ENCODE assay signal across 31 cellular contexts in genomic region chr16:48115299-48115698, GRCh38. TPM values are rescaled to one million over a fixed set of nuclear protein-coding genes. Genes with fewer than 3 reads are reported as not detected.
"Had no signal": no experiment of that assay in that cellular context is flagged by ENCODE, and none has a peak within 500 bp of the region (broad histone marks: within the 10 kb centered on the region; RNA-seq: fewer than 3 reads in every experiment).

No MANE protein-coding gene starts in this region.

- H3K4me1 Mint-ChIP-seq: stimulated activated effector memory CD8-positive, alpha-beta T cell treated with anti-CD3 and anti-CD28 coated beads, Interleukin-12 subunit alpha, Interleukin-12 subunit beta, amount 100 ng/mL, for 72 hours; stimulated activated memory B cell treated with anti-CD40 and anti-IgM and Interleukin-4, amounts not matched to agents 10 μg/mL and 1 μg/mL and 100 μg/mL, for 72 hours; stimulated activated naive CD8-positive, alpha-beta T cell treated with anti-CD3 and anti-CD28 coated beads, Interleukin-15, amount 100 ng/mL, for 72 hours had no signal

- H3K4me3 ChIP-seq: stomach, suprapubic skin, testis, thoracic aorta, thyroid gland, tibial artery, tibial nerve, transverse colon, upper lobe of left lung, upper lobe of right lung, uterus, vagina had no signal

- H3K36me3 Mint-ChIP-seq: stimulated activated effector memory CD8-positive, alpha-beta T cell treated with anti-CD3 and anti-CD28 coated beads, Interleukin-12 subunit alpha, Interleukin-12 subunit beta, amount 100 ng/mL, for 72 hours; stimulated activated memory B cell treated with anti-CD40 and anti-IgM and Interleukin-4, amounts not matched to agents 10 μg/mL and 1 μg/mL and 100 μg/mL, for 72 hours; stimulated activated naive B cell treated with anti-CD40 and anti-IgM and Interleukin-4, amounts not matched to agents 10 μg/mL and 1 μg/mL and 100 μg/mL, for 72 hours; type B pancreatic cell had no signal

- H3K4me1 ChIP-seq: suprapubic skin, tibial artery, tibial nerve, transverse colon, upper lobe of left lung, upper lobe of right lung, uterus, vagina had no signal

- H3K27ac ChIP-seq: stomach, suprapubic skin, testis, thoracic aorta, thyroid gland, tibial artery, tibial nerve, transverse colon, upper lobe of left lung, upper lobe of right lung, uterus, vagina had no signal

- DNase-seq: stimulated activated CD4-positive, alpha-beta T cell treated with anti-CD3 and anti-CD28 coated beads, Interleukin-2, amount 100 ng/mL, for 48 hours; stimulated activated CD4-positive, alpha-beta T cell treated with anti-CD3 and anti-CD28 coated beads, Interleukin-4, amount 100 ng/mL, for 1 hour; stimulated activated CD4-positive, alpha-beta T cell treated with anti-CD3 and anti-CD28 coated beads, Interleukin-4, amount 100 ng/mL, for 24 hours; stimulated activated CD4-positive, alpha-beta T cell treated with anti-CD3 and anti-CD28 coated beads, Interleukin-4, amount 100 ng/mL, for 4 hours; stimulated activated CD8-positive, alpha-beta memory T cell treated with anti-CD3 and anti-CD28 coated beads, Interleukin-4, amount 100 ng/mL, for 48 hours; stimulated activated naive B cell treated with anti-CD40 and anti-IgM and Interleukin-4, amounts not matched to agents 10 μg/mL and 1 μg/mL and 100 μg/mL, for 72 hours; stimulated activated naive CD4-positive, alpha-beta T cell; stimulated activated naive CD4-positive, alpha-beta T cell treated with Interleukin-2 at 50 U/mL for 16 hours; stimulated activated naive CD8-positive, alpha-beta T cell treated with anti-CD3 and anti-CD28 coated beads, Interleukin-15, amount 100 ng/mL, for 72 hours; stimulated activated naive CD8-positive, alpha-beta T cell treated with anti-CD3 and anti-CD28 coated beads, Interleukin-15, Interleukin-2, amounts not matched to agents 100 U/mL and 50 U/mL, for 24 hours; stomach; substantia nigra; testis; thyroid gland; tibial artery; transverse colon; trophoblast cell; upper lobe of right lung; uterus had no signal

- H3K9me3 ChIP-seq: stomach, suprapubic skin, testis, thoracic aorta, thyroid gland, tibial artery, tibial nerve, transverse colon, upper lobe of left lung, upper lobe of right lung, uterus, vagina had no signal

- H3K27me3 ChIP-seq: testis, thyroid gland, tibial nerve, transverse colon, upper lobe of left lung, upper lobe of right lung, uterus, vagina had no signal

- H3K9me3 Mint-ChIP-seq: stimulated activated effector memory CD8-positive, alpha-beta T cell treated with anti-CD3 and anti-CD28 coated beads, Interleukin-12 subunit alpha, Interleukin-12 subunit beta, amount 100 ng/mL, for 72 hours; stimulated activated memory B cell treated with anti-CD40 and anti-IgM and Interleukin-4, amounts not matched to agents 10 μg/mL and 1 μg/mL and 100 μg/mL, for 72 hours; stimulated activated naive B cell treated with anti-CD40 and anti-IgM and Interleukin-4, amounts not matched to agents 10 μg/mL and 1 μg/mL and 100 μg/mL, for 72 hours; stimulated activated naive CD8-positive, alpha-beta T cell treated with anti-CD3 and anti-CD28 coated beads, Interleukin-15, amount 100 ng/mL, for 72 hours; stimulated activated naive CD8-positive, alpha-beta T cell treated with anti-CD3 and anti-CD28 coated beads, Interleukin-15, Interleukin-2, amounts not matched to agents 100 ng/mL and 50 ng/mL, for 24 hours; type B pancreatic cell had no signal

- ATAC-seq: stimulated activated effector memory CD8-positive, alpha-beta T cell treated with anti-CD3 and anti-CD28 coated beads, Interleukin-12 subunit alpha, Interleukin-12 subunit beta, amount 100 ng/mL, for 72 hours; stimulated activated memory B cell treated with anti-CD40 and anti-IgM and Interleukin-4, amounts not matched to agents 10 μg/mL and 1 μg/mL and 100 μg/mL, for 72 hours; stimulated activated naive B cell treated with anti-CD40 and anti-IgM and Interleukin-4, amounts not matched to agents 10 μg/mL and 1 μg/mL and 100 μg/mL, for 72 hours; stimulated activated naive CD8-positive, alpha-beta T cell treated with anti-CD3 and anti-CD28 coated beads, Interleukin-15, amount 100 ng/mL, for 72 hours; stimulated activated naive CD8-positive, alpha-beta T cell treated with anti-CD3 and anti-CD28 coated beads, Interleukin-15, Interleukin-2, amounts not matched to agents 100 U/mL and 50 U/mL, for 24 hours; upper lobe of right lung had no signal

- H3K27ac Mint-ChIP-seq: stimulated activated effector memory CD8-positive, alpha-beta T cell treated with anti-CD3 and anti-CD28 coated beads, Interleukin-12 subunit alpha, Interleukin-12 subunit beta, amount 100 ng/mL, for 72 hours; stimulated activated memory B cell treated with anti-CD40 and anti-IgM and Interleukin-4, amounts not matched to agents 10 μg/mL and 1 μg/mL and 100 μg/mL, for 72 hours; stimulated activated naive B cell treated with anti-CD40 and anti-IgM and Interleukin-4, amounts not matched to agents 10 μg/mL and 1 μg/mL and 100 μg/mL, for 72 hours; stimulated activated naive CD8-positive, alpha-beta T cell treated with anti-CD3 and anti-CD28 coated beads, Interleukin-15, amount 100 ng/mL, for 72 hours; stimulated activated naive CD8-positive, alpha-beta T cell treated with anti-CD3 and anti-CD28 coated beads, Interleukin-15, Interleukin-2, amounts not matched to agents 100 ng/mL and 50 ng/mL, for 24 hours; type B pancreatic cell had no signal

- H3K4me3 Mint-ChIP-seq: stimulated activated effector memory CD8-positive, alpha-beta T cell treated with anti-CD3 and anti-CD28 coated beads, Interleukin-12 subunit alpha, Interleukin-12 subunit beta, amount 100 ng/mL, for 72 hours; stimulated activated memory B cell treated with anti-CD40 and anti-IgM and Interleukin-4, amounts not matched to agents 10 μg/mL and 1 μg/mL and 100 μg/mL, for 72 hours; stimulated activated naive B cell treated with anti-CD40 and anti-IgM and Interleukin-4, amounts not matched to agents 10 μg/mL and 1 μg/mL and 100 μg/mL, for 72 hours; stimulated activated naive CD8-positive, alpha-beta T cell treated with anti-CD3 and anti-CD28 coated beads, Interleukin-15, amount 100 ng/mL, for 72 hours; stimulated activated naive CD8-positive, alpha-beta T cell treated with anti-CD3 and anti-CD28 coated beads, Interleukin-15, Interleukin-2, amounts not matched to agents 100 ng/mL and 50 ng/mL, for 24 hours; type B pancreatic cell had no signal

- H3K36me3 ChIP-seq: stomach, suprapubic skin, thoracic aorta, thyroid gland, tibial artery, tibial nerve, transverse colon, upper lobe of left lung, upper lobe of right lung, uterus, vagina had no signal

RNA-seq across cellular contexts. Expression of gene ABCC12, which starts 40.5 kb away (rescaled TPM):
- total RNA-seq: subcutaneous adipose tissue, suprapubic skin, thoracic aorta, transverse colon, upper lobe of right lung, ureter, urinary bladder, uterus, vagina had no signal
- polyA plus RNA-seq: urinary bladder had no signal
